In the genomic region with DNA sequence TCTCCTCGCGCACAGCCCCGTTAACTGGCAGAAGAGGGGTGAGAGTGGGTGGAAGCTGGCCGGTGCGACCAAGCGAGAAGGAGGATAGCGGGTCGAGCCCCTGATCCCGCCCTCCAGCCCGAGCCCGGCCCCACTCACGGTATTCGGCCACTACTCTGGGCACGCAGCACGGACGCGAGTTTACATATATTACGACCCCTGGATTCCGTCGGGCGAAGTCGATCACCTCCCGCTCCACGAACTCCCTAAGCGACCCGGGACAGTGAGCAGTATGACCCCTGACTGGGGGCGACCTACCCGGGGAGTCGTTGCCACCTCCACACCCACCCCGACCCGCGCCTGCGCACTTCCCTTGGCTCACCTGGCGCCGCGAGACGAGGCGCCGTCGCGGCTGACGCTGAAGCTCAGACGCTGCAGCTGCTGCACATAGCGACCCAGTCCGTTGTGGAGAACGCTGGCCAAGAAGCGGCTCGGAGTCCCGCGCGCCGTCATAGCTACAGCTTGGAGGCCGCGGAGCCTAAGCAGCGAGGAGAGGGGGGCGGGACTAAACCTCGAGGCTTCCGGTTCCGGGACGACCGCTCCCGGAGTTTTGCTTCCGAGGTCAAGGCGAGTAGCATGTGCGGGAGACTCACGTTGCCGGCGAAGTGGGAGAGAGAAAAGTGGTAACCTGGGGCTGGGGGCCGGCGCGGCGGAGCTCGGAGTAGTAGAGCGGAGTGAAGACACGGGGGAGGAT, we compare ENCODE assay signal across 8 cellular contexts. TPM values are rescaled to one million over a fixed set of nuclear protein-coding genes. Genes with fewer than 3 reads are reported as not detected.
DNase-seq lines count a peak whose midpoint lies in the region; ATAC-seq, FAIRE-seq and TF ChIP-seq lines count a peak whose summit lies in the region.

TSS of gene MRPL43 (minus strand) at position 546 of the 733 bp plus-strand sequence. CDS start at position 492, 54 bp downstream.
TSS of gene TWNK (plus strand) at position 592 of the 733 bp plus-strand sequence. CDS start 668 bp downstream, outside the sequence.

- peak within 1 kb of the TSS; percentile 99 for H3K4me2 ChIP-seq in astrocyte (ENCODE audit: low read length)

- peak within 1 kb of the TSS; percentile 92 for H3K4me3 ChIP-seq in astrocyte (ENCODE audit: insufficient read depth, low read depth, low read length)
- peak within 1 kb of the TSS; percentile 95 for H3K4me3 ChIP-seq in rectal smooth muscle tissue (ENCODE audit: low read length)
- peak within 1 kb of the TSS; percentile 58 to 66 for H3K4me3 ChIP-seq in aorta (ENCODE audit: low read length in 2 of 2)

- H3K9me3 ChIP-seq in astrocyte (ENCODE audit: insufficient read depth, low read depth, low read length) (no peaks in the 10 kb centered on the region), aorta (ENCODE audit: control insufficient read depth, low read length) (no peaks in the 10 kb centered on the region)

- H4K20me1 ChIP-seq in astrocyte (ENCODE audit: insufficient read depth, low read length): peaks cover 32% of the 10 kb centered on the region

- TF ChIP-seq CTCF in GM13977 (IDR thresholded peaks at IDR 0.05; ENCODE audit: extremely low read depth, insufficient read depth, missing control alignments) (no peak), astrocyte (IDR thresholded peaks at IDR 0.05; ENCODE audit: insufficient read depth, low read depth, low read length) (no peak)

- peak within 1 kb of the TSS; percentile 63 for H3K27ac ChIP-seq in astrocyte (ENCODE audit: low read depth, low read length)
- peak within 1 kb of the TSS; percentile 79 for H3K27ac ChIP-seq in rectal smooth muscle tissue (ENCODE audit: low read depth, low read length)
- peak within 1 kb of the TSS in 1 of 2 donors; percentile 29 for H3K27ac ChIP-seq in aorta (ENCODE audit: low read depth in 1 of 2, low read length in 2 of 2)

- H3K27me3 ChIP-seq in astrocyte (ENCODE audit: insufficient read depth, low read length): no peaks in the 10 kb centered on the region
- no peaks in the 10 kb centered on the region for H3K27me3 ChIP-seq in rectal smooth muscle tissue (ENCODE audit: control insufficient read depth, insufficient read depth, low read length)
- H3K27me3 ChIP-seq in aorta (ENCODE audit: control insufficient read depth in 1 of 2, insufficient read depth in 2 of 2, low read length in 1 of 2): no peaks in the 10 kb centered on the region

- H3K4me1 Mint-ChIP-seq in astrocyte (ENCODE audit: low read depth, unreplicated experiment): peaks cover 10% of the 10 kb centered on the region

- H3K36me3 ChIP-seq in astrocyte (ENCODE audit: insufficient read depth, low read length) (peaks cover 28% of the 10 kb centered on the region), rectal smooth muscle tissue (ENCODE audit: control insufficient read depth, insufficient read depth, low read length) (peaks cover 16% of the 10 kb centered on the region), aorta (ENCODE audit: control insufficient read depth in 1 of 2, insufficient read depth in 2 of 2, low read length in 1 of 2) (no peaks in the 10 kb centered on the region)

- H3K9ac ChIP-seq in astrocyte (ENCODE audit: low read length) (peak within 1 kb of the TSS; percentile 86), rectal smooth muscle tissue (ENCODE audit: low read length) (peak within 1 kb of the TSS; percentile 49)

- peak within 1 kb of the TSS; percentile 78 for H3K27ac Mint-ChIP-seq in astrocyte (ENCODE audit: unreplicated experiment)

- H3K4me1 ChIP-seq in astrocyte (ENCODE audit: insufficient read depth, low read length) (peaks cover 19% of the 10 kb centered on the region), rectal smooth muscle tissue (ENCODE audit: control insufficient read depth, insufficient read depth, low read length) (peaks cover 14% of the 10 kb centered on the region), aorta (ENCODE audit: control insufficient read depth in 1 of 2, insufficient read depth in 2 of 2, low read length in 2 of 2) (peaks cover 0 to 8% of the 10 kb centered on the region in 2 donors)

- in situ Hi-C loops in GM13977 (cut with MboI; ENCODE audit: low pct_unique_long_range_greater_than_20kb, low sequenced_read_pairs, unreplicated experiment): no loop called here

- peak within 1 kb of the TSS; percentile 100 for H2AFZ ChIP-seq in astrocyte (ENCODE audit: low read depth, low read length)

- peaks cover 3% of the 10 kb centered on the region for H3K9me3 Mint-ChIP-seq in astrocyte (ENCODE audit: unreplicated experiment)

- peak within 1 kb of the TSS; percentile 95 for H3K4me3 Mint-ChIP-seq in astrocyte (ENCODE audit: unreplicated experiment)

- H3K79me2 ChIP-seq in astrocyte (ENCODE audit: insufficient read depth, low read length): peaks cover 53% of the 10 kb centered on the region

- DNase-seq in GM13977 (ENCODE audit: low spot score): peak; percentile 92
- peak; percentile 49 for DNase-seq in NCI-H146 treated with DMSO at 0.1 percent for 48 hours (lab: John Stamatoyannopoulos, UW; ENCODE audit: unreplicated experiment)
- peak; percentile 81 for DNase-seq in T-helper 9 cell
- DNase-seq in astrocyte (ENCODE audit: low read depth): peak; percentile 47
- peak; percentile 95 for DNase-seq in hepatic stellate cell (ENCODE audit: low spot score)
- peak; percentile 90 to 96 for DNase-seq in aorta

- peaks cover 17% of the 10 kb centered on the region for H3K36me3 Mint-ChIP-seq in astrocyte (ENCODE audit: low read depth, unreplicated experiment)

- no peak for FAIRE-seq in astrocyte (lab: Jason Lieb, UNC)

- intact Hi-C loops in aorta (cut with DNase I): no loop called here

- peak; percentile 82 for ATAC-seq in HG02642 (IDR thresholded peaks at IDR 0.05; ENCODE audit: poor library complexity, unreplicated experiment)
- ATAC-seq in aorta (ENCODE audit: low FRiP score): peak; percentile 89

- H3K27me3 Mint-ChIP-seq in astrocyte (ENCODE audit: low read depth, unreplicated experiment): no peaks in the 10 kb centered on the region

- WGBS in aorta, 2 donors: 1% methylated on average over 71 to 75 of the region's 75 CpGs

RNA-seq across cellular contexts. Expression of gene MRPL43, which starts in this region (rescaled TPM):
- 61.3 and 75.1 TPM in 2 replicates for total RNA-seq in astrocyte
- total RNA-seq in aorta: 10 to 100 TPM; 38.9 to 59.8 TPM
- polyA plus RNA-seq in aorta: 100 to 1,000 TPM in 1 of 2 donors, 10 to 100 TPM in 1; 69.4 to 104 TPM

RNA-seq across cellular contexts. Expression of gene TWNK, which starts in this region (rescaled TPM):
- total RNA-seq in astrocyte: 12.9 TPM in 2 replicates
- total RNA-seq in aorta: 1 to 10 TPM; 4.6 to 5.7 TPM
- 1 to 10 TPM; 3.0 to 4.5 TPM for polyA plus RNA-seq in aorta
